ENCODE assay signal across 8 cellular contexts in the genomic region with DNA sequence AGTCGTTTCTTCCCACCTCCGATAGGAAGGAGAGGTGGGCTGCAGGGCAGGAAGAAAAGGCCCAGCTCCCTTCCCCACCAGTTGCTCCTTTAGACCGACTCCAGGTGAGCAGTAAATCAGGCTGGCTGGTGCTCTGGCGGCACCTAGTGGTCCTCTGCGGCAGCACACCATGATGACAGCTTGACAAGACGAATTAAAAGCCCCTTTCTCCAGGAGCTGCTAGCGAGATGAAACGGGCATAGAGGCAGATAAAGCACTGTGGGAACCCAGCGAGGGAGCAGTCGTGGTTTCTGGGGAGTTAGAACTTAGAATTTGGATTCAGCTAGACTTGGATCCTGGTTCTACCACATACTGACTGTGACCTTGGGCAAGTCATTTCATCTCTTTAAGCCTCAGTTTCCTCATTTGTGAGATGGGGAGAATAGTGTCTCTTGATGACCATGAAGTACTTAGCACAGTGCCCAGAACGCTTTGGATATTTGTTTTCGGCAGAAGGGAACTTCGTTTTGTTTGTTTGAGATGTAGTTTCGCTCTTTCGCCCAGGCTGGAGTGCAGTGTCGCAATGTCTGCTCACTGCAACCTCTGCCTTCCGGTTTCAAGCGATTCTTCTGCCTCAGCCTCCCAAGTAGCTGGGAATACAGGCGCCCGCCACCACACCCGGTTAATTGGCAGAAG. TPM values are rescaled to one million over a fixed set of nuclear protein-coding genes. Genes with fewer than 3 reads are reported as not detected.
DNase-seq lines count a peak whose midpoint lies in the region; ATAC-seq and FAIRE-seq lines count a peak whose summit lies in the region.

No MANE protein-coding gene starts in this region.

- no peak overlapping the region for H4K8ac ChIP-seq in mesendoderm (ENCODE audit: low read depth, low read length)

- H2BK5ac ChIP-seq in mesendoderm (ENCODE audit: low read length): no peak overlapping the region

- no peaks in the 10 kb centered on the region for H3K79me2 ChIP-seq in mesendoderm (ENCODE audit: control insufficient read depth, insufficient read depth, low read length)

- no peak overlapping the region for H2BK15ac ChIP-seq in mesendoderm (replicated peaks; ENCODE audit: low read depth)

- H3K9me3 ChIP-seq in effector memory CD4-positive, alpha-beta T cell (ENCODE audit: control insufficient read depth, low read length): no peaks in the 10 kb centered on the region

- no peak overlapping the region for H4K5ac ChIP-seq in mesendoderm (ENCODE audit: low read length)

- no peak overlapping the region for H3K18ac ChIP-seq in mesendoderm (ENCODE audit: low read length)

- no peak overlapping the region for H3K4me2 ChIP-seq in mesendoderm (ENCODE audit: low read length)

- no peak overlapping the region for H2AK5ac ChIP-seq in mesendoderm (ENCODE audit: low read length)

- no peaks in the 10 kb centered on the region for H3K79me1 ChIP-seq in mesendoderm (ENCODE audit: low read length)

- no peak overlapping the region for H3K4me3 ChIP-seq in effector memory CD4-positive, alpha-beta T cell (ENCODE audit: insufficient read depth, low read depth, low read length, poor library complexity, severe bottlenecking)
- no peak overlapping the region for H3K4me3 ChIP-seq in mesendoderm (ENCODE audit: low read length)

- H3K23ac ChIP-seq in mesendoderm (ENCODE audit: low read length): no peak overlapping the region

- peak; percentile 9 for FAIRE-seq in HTR-8/SVneo (lab: Jason Lieb, UNC)

- H3K27ac ChIP-seq in effector memory CD4-positive, alpha-beta T cell (ENCODE audit: insufficient read depth, low read length, poor library complexity, severe bottlenecking): no peak overlapping the region
- no peak overlapping the region for H3K27ac ChIP-seq in mesendoderm (ENCODE audit: low read depth, low read length)

- ATAC-seq in GM19467 (IDR thresholded peaks at IDR 0.05; ENCODE audit: unreplicated experiment): no peak

- no peak overlapping the region for H3K56ac ChIP-seq in mesendoderm (ENCODE audit: low read length)

- no peaks in the 10 kb centered on the region for H3K36me3 ChIP-seq in effector memory CD4-positive, alpha-beta T cell (ENCODE audit: control insufficient read depth, insufficient read depth, low read length)
- H3K36me3 ChIP-seq in mesendoderm (ENCODE audit: control insufficient read depth, insufficient read depth, low read length): no peaks in the 10 kb centered on the region

- H2BK120ac ChIP-seq in mesendoderm (ENCODE audit: low read depth, low read length): no peak overlapping the region

- WGBS in mesendoderm (ENCODE audit: extremely low coverage, insufficient coverage, low lambda C conversion rate): no CpG with 5 or more reads among the region's 21 CpGs

- H3K4me1 ChIP-seq in effector memory CD4-positive, alpha-beta T cell (ENCODE audit: control insufficient read depth, insufficient read depth, low read length, poor library complexity, severe bottlenecking): peaks cover 5% of the 10 kb centered on the region
- H3K4me1 ChIP-seq in mesendoderm (ENCODE audit: control insufficient read depth, low read depth, low read length): no peaks in the 10 kb centered on the region

- no peak overlapping the region for H3K4ac ChIP-seq in mesendoderm (ENCODE audit: low read depth, low read length)

- no peak overlapping the region for H3K9ac ChIP-seq in mesendoderm (ENCODE audit: low read length)

- peak; percentile 71 for DNase-seq in DMS114 treated with DMSO at 0.1 percent for 48 hours (lab: John Stamatoyannopoulos, UW; ENCODE audit: unreplicated experiment)
- peak; percentile 82 for DNase-seq in HTR-8/SVneo (ENCODE audit: insufficient read length, low spot score)
- DNase-seq in NK-92 (lab: John Stamatoyannopoulos, UW; ENCODE audit: unreplicated experiment): peak; percentile 55
- peak; percentile 77 to 86 for DNase-seq in activated CD8-positive, alpha-beta memory T cell treated with anti-CD3 and anti-CD28 coated beads for 4 hours (ENCODE audit: low read depth in 2 of 2)
- DNase-seq in effector memory CD4-positive, alpha-beta T cell: peak; percentile 76 to 78 (median 77)
- DNase-seq in mesendoderm: peak; percentile 93
- peak; percentile 86 for DNase-seq in stimulated activated CD8-positive, alpha-beta memory T cell treated with anti-CD3 and anti-CD28 coated beads, Interleukin-15, amount 100 ng/mL, for 1 hour (ENCODE audit: low read depth)

- no peaks in the 10 kb centered on the region for H3K27me3 ChIP-seq in effector memory CD4-positive, alpha-beta T cell (replicated peaks; ENCODE audit: control insufficient read depth, insufficient read depth, low read length, poor library complexity, severe bottlenecking)
- no peaks in the 10 kb centered on the region for H3K27me3 ChIP-seq in mesendoderm (ENCODE audit: insufficient read depth, low read length, poor library complexity)

RNA-seq across cellular contexts. Expression of gene COL9A2, which starts 21.8 kb away (rescaled TPM):
- 5.4 TPM for polyA plus RNA-seq in mesendoderm (2013, experiment 1 of 2)
- polyA plus RNA-seq in mesendoderm (2013, experiment 2 of 2): 5.3 TPM

RNA-seq across cellular contexts. Expression of gene SMAP2, which starts 34.6 kb away (rescaled TPM):
- polyA plus RNA-seq in mesendoderm (2013, experiment 1 of 2): 7.1 TPM
- 7.3 TPM for polyA plus RNA-seq in mesendoderm (2013, experiment 2 of 2)
